ENCODE assay signal across 11 cellular contexts in the genomic region with DNA sequence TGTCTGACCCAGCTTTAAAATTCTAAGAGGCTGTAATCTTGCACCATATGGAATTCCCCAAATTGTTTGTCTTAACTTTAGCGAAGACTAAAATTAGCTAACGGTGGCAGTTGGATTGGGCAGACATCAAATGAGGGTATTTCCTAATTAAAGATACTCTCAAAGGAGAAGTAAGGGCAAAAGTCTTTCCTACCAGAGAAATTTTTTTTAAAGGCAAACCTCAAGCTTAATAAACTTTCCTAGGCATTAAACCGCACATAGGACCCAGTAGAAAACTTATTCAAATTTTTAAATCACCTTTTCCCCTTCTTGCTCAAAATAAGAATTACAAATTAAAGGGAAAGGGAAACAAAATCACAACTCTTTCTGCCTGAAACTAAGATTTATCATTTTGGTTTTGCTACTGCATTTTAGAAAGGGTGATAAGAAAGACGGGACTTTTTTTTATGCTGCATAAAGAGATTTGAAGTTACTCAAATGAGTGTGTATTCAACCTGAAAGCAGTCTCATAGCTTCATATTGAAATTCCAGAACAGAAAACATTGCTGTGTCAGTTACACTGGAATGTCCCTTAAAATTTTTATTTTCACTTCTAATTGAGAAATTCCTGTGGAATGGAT.
DNase-seq lines count a peak whose midpoint lies in the region; ATAC-seq and TF ChIP-seq lines count a peak whose summit lies in the region.
"Had no signal": no experiment of that assay in that cellular context is flagged by ENCODE, and none has a peak within 500 bp of the region (broad histone marks: within the 10 kb centered on the region; RNA-seq: fewer than 3 reads in every experiment).

No MANE protein-coding gene starts in this region.

- no peak overlapping the region for H2AFZ ChIP-seq in neural progenitor cell (replicated peaks)

- peak; percentile 37 for DNase-seq in choroid plexus epithelial cell (ENCODE audit: low read depth)
- no peak for DNase-seq in activated effector memory CD4-positive, alpha-beta T cell treated with anti-CD3 and anti-CD28 coated beads, Interleukin-2, amount 50 U/mL, for 16 hours
- no peak for DNase-seq in T-helper 9 cell
- no peak for DNase-seq in neural progenitor cell (ENCODE audit: low spot score)
- no peak for DNase-seq in left ventricle myocardium superior
- DNase-seq: mesenchymal stem cell; Peyer's patch; stimulated activated CD4-positive, alpha-beta T cell treated with anti-CD3 and anti-CD28 coated beads, Interleukin-4, amount 100 ng/mL, for 4 hours had no signal

- H3K36me3 Mint-ChIP-seq in neural progenitor cell: no peaks in the 10 kb centered on the region

- no peaks in the 10 kb centered on the region for H3K9me3 Mint-ChIP-seq in neural progenitor cell

- H4K20me1 ChIP-seq in neural progenitor cell (ENCODE audit: low read depth): no peaks in the 10 kb centered on the region

- no peaks in the 10 kb centered on the region for H3K4me1 ChIP-seq in neural progenitor cell

- no peaks in the 10 kb centered on the region for H3K27me3 ChIP-seq in neural progenitor cell
- H3K27me3 ChIP-seq: Peyer's patch had no signal

- no peak overlapping the region for H3K27ac Mint-ChIP-seq in neural progenitor cell

- no peak overlapping the region for H3K27ac ChIP-seq in neural progenitor cell
- H3K27ac ChIP-seq: Peyer's patch had no signal

- H3K36me3 ChIP-seq in neural progenitor cell: no peaks in the 10 kb centered on the region
- H3K36me3 ChIP-seq: Peyer's patch had no signal

- H3F3A ChIP-seq in neural progenitor cell (ENCODE audit: low read depth): no peaks in the 10 kb centered on the region

- no peaks in the 10 kb centered on the region for H3K4me1 Mint-ChIP-seq in neural progenitor cell

- no peaks in the 10 kb centered on the region for H3K9me3 ChIP-seq in neural progenitor cell (ENCODE audit: low read depth)
- H3K9me3 ChIP-seq: Peyer's patch had no signal

- intact Hi-C loops in left ventricle myocardium superior (cut with micrococcal nuclease): no loop called here

- H3K4me3 ChIP-seq in choroid plexus epithelial cell (ENCODE audit: low read depth, low read length): no peak overlapping the region
- no peak overlapping the region for H3K4me3 ChIP-seq in neural progenitor cell
- H3K4me3 ChIP-seq: Peyer's patch had no signal

- peak; percentile 57 for ATAC-seq in GM18517 (IDR thresholded peaks at IDR 0.05; ENCODE audit: unreplicated experiment)
- ATAC-seq in GM21528 (IDR thresholded peaks at IDR 0.05; ENCODE audit: low FRiP score, unreplicated experiment): peak; percentile 33
- ATAC-seq in HG03558 (IDR thresholded peaks at IDR 0.05; ENCODE audit: extremely low read depth, unreplicated experiment): peak; percentile 44
- ATAC-seq in left ventricle myocardium superior: no peak

- no peak overlapping the region for H3K4me2 ChIP-seq in neural progenitor cell

- H3K9ac ChIP-seq in neural progenitor cell: no peak overlapping the region

- H3K27me3 Mint-ChIP-seq in neural progenitor cell (ENCODE audit: insufficient read depth, low read depth): no peaks in the 10 kb centered on the region

- no peaks in the 10 kb centered on the region for H3K79me2 ChIP-seq in neural progenitor cell (ENCODE audit: low read depth)

- TF ChIP-seq CTCF in choroid plexus epithelial cell (conservative IDR thresholded peaks at IDR 0.05; ENCODE audit: low read depth, low read length) (no peak), neural progenitor cell (IDR thresholded peaks at IDR 0.05) (no peak)

- H3K4me3 Mint-ChIP-seq in neural progenitor cell: no peak overlapping the region
